8 cellular contexts compared by ENCODE assay signal in genomic region chr16:11224096-11224893, GRCh38. TPM values are rescaled to one million over a fixed set of nuclear protein-coding genes. Genes with fewer than 3 reads are reported as not detected.
A peak's percentile ranks its signal among the peaks of the same experiment; 100 is the strongest.
DNase-seq lines count a peak whose midpoint lies in the region; ATAC-seq and TF ChIP-seq lines count a peak whose summit lies in the region.

No MANE protein-coding gene starts in this region.

- H3K27ac Mint-ChIP-seq in activated CD8-positive, alpha-beta memory T cell treated with anti-CD3 and anti-CD28 coated beads, Interleukin-2, amount 10 ng/mL, durations not matched to agents 7 days and 5 days: peak overlapping the region; percentile 99

- TF ChIP-seq CTCF in Loucy (conservative IDR thresholded peaks at IDR 0.05; ENCODE audit: low read length): no peak
- TF ChIP-seq CTCF in heart left ventricle (IDR thresholded peaks at IDR 0.05): no peak
- no peak for TF ChIP-seq CTCF in A673 (conservative IDR thresholded peaks at IDR 0.05; ENCODE audit: low read depth, low read length)

- intact Hi-C loops in heart left ventricle (cut with DNase I) (loop anchor here in 3 of 10 donors (2.0 to 10.0 kb wide), 3 partner anchors 33 to 49 kb away; partner anchors contain the start of gene SOCS1 (in 2 of the 3)), A673 (cut with micrococcal nuclease; ENCODE audit: unreplicated experiment) (no loop called here)

- no peaks in the 10 kb centered on the region for H3K27me3 ChIP-seq in Loucy (ENCODE audit: insufficient read depth, low read length, poor library complexity, severe bottlenecking)
- H3K27me3 ChIP-seq in heart left ventricle: no peaks in the 10 kb centered on the region
- no peaks in the 10 kb centered on the region for H3K27me3 ChIP-seq in MG63
- no peaks in the 10 kb centered on the region for H3K27me3 ChIP-seq in A673 (replicated peaks; ENCODE audit: insufficient read depth, low read depth, low read length, poor library complexity)

- peaks cover 2% of the 10 kb centered on the region for H3K36me3 Mint-ChIP-seq in activated CD8-positive, alpha-beta memory T cell treated with anti-CD3 and anti-CD28 coated beads, Interleukin-2, amount 10 ng/mL, durations not matched to agents 7 days and 5 days

- no peaks in the 10 kb centered on the region for H3K4me1 ChIP-seq in Loucy (ENCODE audit: insufficient read depth, low read length, poor library complexity, severe bottlenecking)
- peaks cover 0 to 34% (median 10%) of the 10 kb centered on the region in 12 donors for H3K4me1 ChIP-seq in heart left ventricle
- H3K4me1 ChIP-seq in A673 (ENCODE audit: insufficient read depth, low read length, poor library complexity, severe bottlenecking): no peaks in the 10 kb centered on the region

- H3K27ac ChIP-seq in heart left ventricle: peak overlapping the region in 6 of 12 donors; percentile 54 to 88 (median 75)
- H3K27ac ChIP-seq in A673 (ENCODE audit: low read depth, low read length, poor library complexity, severe bottlenecking): no peak overlapping the region

- peak; percentile 93 for DNase-seq in activated CD8-positive, alpha-beta memory T cell treated with anti-CD3 and anti-CD28 coated beads, Interleukin-2, amount 10 ng/mL, durations not matched to agents 7 days and 5 days
- DNase-seq in heart left ventricle: peak; percentile 33 to 90 (median 77)
- peak; percentile 38 for DNase-seq in stimulated activated CD4-positive, alpha-beta T cell treated with anti-CD3 and anti-CD28 coated beads, Interleukin-2, amount 100 ng/mL, for 4 hours (ENCODE audit: low read depth)
- no peak for DNase-seq in MG63
- DNase-seq in A673 (ENCODE audit: low spot score): no peak
- no peak for DNase-seq in retina

- H3K36me3 ChIP-seq in Loucy (ENCODE audit: insufficient read depth, low read length) (no peaks in the 10 kb centered on the region), heart left ventricle (no peaks in the 10 kb centered on the region), MG63 (no peaks in the 10 kb centered on the region), A673 (ENCODE audit: insufficient read depth, low read length, poor library complexity, severe bottlenecking) (no peaks in the 10 kb centered on the region)

- ATAC-seq in GM19043 (IDR thresholded peaks at IDR 0.05; ENCODE audit: low read depth, unreplicated experiment) (peak; percentile 48), heart left ventricle (peak; percentile 94 to 98 (median 96))
- peak; percentile 76 for ATAC-seq in activated CD8-positive, alpha-beta memory T cell treated with anti-CD3 and anti-CD28 coated beads, Interleukin-2, amount 10 ng/mL, durations not matched to agents 7 days and 5 days

- peak overlapping the region; percentile 27 for H3K4me2 ChIP-seq in Loucy (ENCODE audit: low read depth, low read length, poor library complexity, severe bottlenecking)

- WGBS in heart left ventricle, 4 donors: 37 to 55% (median 51%) methylated on average over 22 to 24 of the region's 24 CpGs

- H3K9me3 Mint-ChIP-seq in activated CD8-positive, alpha-beta memory T cell treated with anti-CD3 and anti-CD28 coated beads, Interleukin-2, amount 10 ng/mL, durations not matched to agents 7 days and 5 days (ENCODE audit: low read depth): no peaks in the 10 kb centered on the region

- H3K4me3 ChIP-seq in Loucy (ENCODE audit: low read length, poor library complexity, severe bottlenecking) (no peak overlapping the region), heart left ventricle (no peak overlapping the region), MG63 (no peak overlapping the region), A673 (ENCODE audit: low read depth, low read length, poor library complexity, severe bottlenecking) (no peak overlapping the region)

- H2AFZ ChIP-seq in Loucy (ENCODE audit: low read length): no peak overlapping the region; the same call in 1 of the 2 replicates

- CTCF ChIA-PET in activated CD8-positive, alpha-beta memory T cell treated with anti-CD3 and anti-CD28 coated beads, Interleukin-2, amount 10 ng/mL, durations not matched to agents 7 days and 5 days (lab: Charles Lee): interaction anchor here (0.9 to 3.4 kb wide), 19 partner anchors 9 to 270 kb away, joined by 3 to 19 read pairs (median 6); partner anchors contain the start of gene SOCS1
- CTCF ChIA-PET in A673 (lab: Charles Lee): no interaction called here

- H3K4me3 Mint-ChIP-seq in activated CD8-positive, alpha-beta memory T cell treated with anti-CD3 and anti-CD28 coated beads, Interleukin-2, amount 10 ng/mL, durations not matched to agents 7 days and 5 days: peak overlapping the region; percentile 65

- no peak overlapping the region for H3K9ac ChIP-seq in Loucy (ENCODE audit: low read depth, low read length, poor library complexity, severe bottlenecking)

- no peaks in the 10 kb centered on the region for H4K20me1 ChIP-seq in Loucy (ENCODE audit: insufficient read depth, low read length, poor library complexity, severe bottlenecking)

- no peaks in the 10 kb centered on the region for H3F3A ChIP-seq in Loucy (ENCODE audit: low read depth)

- H3K79me2 ChIP-seq in Loucy (ENCODE audit: insufficient read depth, low read length): no peaks in the 10 kb centered on the region

- POLR2A ChIA-PET in A673 (lab: Charles Lee; ENCODE audit: low non-redundant PET): no interaction called here

- no peaks in the 10 kb centered on the region for H3K9me2 ChIP-seq in Loucy (replicated peaks; ENCODE audit: low read depth, low read length)

- TF ChIP-seq POLR2A in heart left ventricle (IDR thresholded peaks at IDR 0.05): no peak

- no peaks in the 10 kb centered on the region for H3K27me3 Mint-ChIP-seq in activated CD8-positive, alpha-beta memory T cell treated with anti-CD3 and anti-CD28 coated beads, Interleukin-2, amount 10 ng/mL, durations not matched to agents 7 days and 5 days

- H3K9me3 ChIP-seq in Loucy (ENCODE audit: insufficient read depth, low read depth, low read length) (no peaks in the 10 kb centered on the region), heart left ventricle (no peaks in the 10 kb centered on the region), MG63 (no peaks in the 10 kb centered on the region), A673 (ENCODE audit: low read depth, low read length, poor library complexity, severe bottlenecking) (no peaks in the 10 kb centered on the region)

- BruUV-seq in A673 (replicated peaks; lab: Mats Ljungman, UMichigan): no TSS peak

- peaks cover 71% of the 10 kb centered on the region for H3K4me1 Mint-ChIP-seq in activated CD8-positive, alpha-beta memory T cell treated with anti-CD3 and anti-CD28 coated beads, Interleukin-2, amount 10 ng/mL, durations not matched to agents 7 days and 5 days

RNA-seq across cellular contexts. Expression of gene SOCS1, which starts 31.7 kb away (rescaled TPM):
- total RNA-seq in activated CD8-positive, alpha-beta memory T cell treated with anti-CD3 and anti-CD28 coated beads, Interleukin-2, amount 10 ng/mL, durations not matched to agents 7 days and 5 days: 100 to 1,000 TPM; 158 to 200 TPM
- total RNA-seq in heart left ventricle: 10 to 100 TPM in 1 of 9 donors, 1 to 10 TPM in 7, under 1 TPM in 1; 0.63 to 14.8 (median 2.7) TPM
- polyA plus RNA-seq in heart left ventricle: 1 to 10 TPM; 2.9 to 9.1 TPM
- total RNA-seq in MG63 (2014; rRNA removed; shearing (Covaris generic); ENCODE audit: low replicate concordance): 0.16 TPM in 1 of 2 replicates, not detected in the other
- 2.3 and 2.6 TPM in 2 replicates for total RNA-seq in A673 (2021)

RNA-seq across cellular contexts. Expression of gene TNP2, which starts 44.8 kb away (rescaled TPM):
- not detected for total RNA-seq in activated CD8-positive, alpha-beta memory T cell treated with anti-CD3 and anti-CD28 coated beads, Interleukin-2, amount 10 ng/mL, durations not matched to agents 7 days and 5 days
- not detected for total RNA-seq in heart left ventricle
- not detected for polyA plus RNA-seq in heart left ventricle
- not detected in 2 replicates for total RNA-seq in MG63 (2014; rRNA removed; shearing (Covaris generic); ENCODE audit: low replicate concordance)
- total RNA-seq in A673 (2021): not detected in 2 replicates

RNA-seq across cellular contexts. Expression of gene PRM3, which starts 49.1 kb away (rescaled TPM):
- not detected for total RNA-seq in activated CD8-positive, alpha-beta memory T cell treated with anti-CD3 and anti-CD28 coated beads, Interleukin-2, amount 10 ng/mL, durations not matched to agents 7 days and 5 days
- total RNA-seq in heart left ventricle: not detected
- not detected for polyA plus RNA-seq in heart left ventricle
- not detected in 2 replicates for total RNA-seq in MG63 (2014; rRNA removed; shearing (Covaris generic); ENCODE audit: low replicate concordance)
- total RNA-seq in A673 (2021): not detected in 2 replicates

RNA-seq across cellular contexts. Expression of gene PRM2, which starts 52.0 kb away (rescaled TPM):
- not detected for total RNA-seq in activated CD8-positive, alpha-beta memory T cell treated with anti-CD3 and anti-CD28 coated beads, Interleukin-2, amount 10 ng/mL, durations not matched to agents 7 days and 5 days
- total RNA-seq in heart left ventricle: not detected
- polyA plus RNA-seq in heart left ventricle: not detected
- total RNA-seq in MG63 (2014; rRNA removed; shearing (Covaris generic); ENCODE audit: low replicate concordance): not detected in 2 replicates
- not detected in 2 replicates for total RNA-seq in A673 (2021)

RNA-seq across cellular contexts. Expression of gene PRM1, which starts 56.8 kb away (rescaled TPM):
- not detected for total RNA-seq in activated CD8-positive, alpha-beta memory T cell treated with anti-CD3 and anti-CD28 coated beads, Interleukin-2, amount 10 ng/mL, durations not matched to agents 7 days and 5 days
- total RNA-seq in heart left ventricle: not detected
- polyA plus RNA-seq in heart left ventricle: not detected
- not detected in 2 replicates for total RNA-seq in MG63 (2014; rRNA removed; shearing (Covaris generic); ENCODE audit: low replicate concordance)
- not detected in 2 replicates for total RNA-seq in A673 (2021)

Comparison
In these comparisons a context has a peak if more than half of its experiments do, and no peak if none do; other contexts are left out.
1. DNase-seq: peak in activated CD8-positive, alpha-beta memory T cell treated with anti-CD3 and anti-CD28 coated beads, Interleukin-2, amount 10 ng/mL, durations not matched to agents 7 days and 5 days (single experiment), heart left ventricle (5 of 5) and stimulated activated CD4-positive, alpha-beta T cell treated with anti-CD3 and anti-CD28 coated beads, Interleukin-2, amount 100 ng/mL, for 4 hours (single experiment); none in MG63 (single experiment), A673 (single experiment) and retina (single experiment).
2. RNA of gene SOCS1, which starts 31.7 kb away (total RNA-seq): 158 to 200 TPM in activated CD8-positive, alpha-beta memory T cell treated with anti-CD3 and anti-CD28 coated beads, Interleukin-2, amount 10 ng/mL, durations not matched to agents 7 days and 5 days; 0.63 to 14.8 TPM in heart left ventricle, 2.3 to 2.6 TPM in A673 and 0.16 TPM in MG63; every median in the first group is over 10 times any median in the second.
3. Peak in every context shown above with its lines, with median percentiles within 50 percentile points of each other: ATAC-seq.